Comparison of ENCODE assay signal across 8 cellular contexts in the genomic region with DNA sequence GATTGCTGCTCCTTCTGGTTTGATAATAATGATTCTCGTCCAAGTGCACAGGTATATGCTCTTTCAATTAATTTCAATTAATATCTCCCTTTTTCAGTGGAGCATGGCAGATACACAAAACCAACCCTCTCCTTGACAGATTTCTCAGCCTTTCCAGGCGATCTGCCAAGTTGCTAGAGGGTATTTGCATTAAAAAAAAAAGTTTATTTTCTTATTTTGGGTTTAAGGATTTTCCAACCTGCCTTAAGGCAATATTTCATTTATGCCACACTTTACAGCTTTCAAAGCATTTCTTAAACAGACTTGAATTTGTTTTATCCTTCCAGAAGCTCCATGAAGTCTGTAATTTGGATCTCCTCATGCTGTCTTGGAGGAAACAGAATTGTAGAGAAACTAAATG. TPM values are rescaled to one million over a fixed set of nuclear protein-coding genes. Genes with fewer than 3 reads are reported as not detected.
A peak's percentile ranks its signal among the peaks of the same experiment; 100 is the strongest.
DNase-seq lines count a peak whose midpoint lies in the region; ATAC-seq and TF ChIP-seq lines count a peak whose summit lies in the region.

No MANE protein-coding gene starts in this region.

- H3K4me3 Mint-ChIP-seq in IgD-negative memory B cell (peak overlapping the region; percentile 89 to 99 (median 97)), brain (peak overlapping the region; percentile 24 to 97 (median 92))

- H3K4me2 ChIP-seq in BLaER1, result peak overlapping the region; percentile 92

- no peaks in the 10 kb centered on the region for H3K27me3 Mint-ChIP-seq in IgD-negative memory B cell
- H3K27me3 Mint-ChIP-seq in brain, result peaks cover 3% of the 10 kb centered on the region

- peaks cover 15% of the 10 kb centered on the region for H4K20me1 ChIP-seq in BLaER1

- H3K4me1 Mint-ChIP-seq in IgD-negative memory B cell (peaks cover 15 to 55% (median 51%) of the 10 kb centered on the region in 3 donors), brain (peaks cover 64% of the 10 kb centered on the region)

- TF ChIP-seq CTCF in brain (conservative IDR thresholded peaks at IDR 0.05), result no peak

- H3K4me3 ChIP-seq in BLaER1, result peak overlapping the region; percentile 76

- H3K27ac Mint-ChIP-seq in IgD-negative memory B cell (peak overlapping the region; percentile 84 to 99 (median 98)), brain (peak overlapping the region; percentile 68 to 98 (median 92))

- peak overlapping the region; percentile 95; the same call in 1 of the 2 replicates for H3K27ac ChIP-seq in BLaER1

- H3K9me3 ChIP-seq in BLaER1, result peaks cover 7% of the 10 kb centered on the region

- H3K9me3 Mint-ChIP-seq in IgD-negative memory B cell, result peaks cover 0 to 3% (median 0%) of the 10 kb centered on the region in 3 donors
- peaks cover 3 to 8% (median 5%) of the 10 kb centered on the region in 5 experiments for H3K9me3 Mint-ChIP-seq in brain

- H3K9ac ChIP-seq in BLaER1, result peak overlapping the region; percentile 92

- H3K36me3 Mint-ChIP-seq in IgD-negative memory B cell, result peaks cover 18% of the 10 kb centered on the region
- peaks cover 43% of the 10 kb centered on the region for H3K36me3 Mint-ChIP-seq in brain

- DNase-seq in midbrain (lab: John Stamatoyannopoulos, UW), result peak; percentile 21
- no peak for DNase-seq in NK-92 treated with Interleukin-12 subunit alpha and Interleukin-12 subunit beta, amount 100 ng/mL, for 24 hours (lab: John Stamatoyannopoulos, UW)
- DNase-seq in NK-92 (lab: John Stamatoyannopoulos, UW; ENCODE audit: unreplicated experiment), result no peak

- peaks cover 51% of the 10 kb centered on the region for H3K4me1 ChIP-seq in BLaER1

- peaks cover 47% of the 10 kb centered on the region for H3K36me3 ChIP-seq in BLaER1

- ATAC-seq in HG02938 (IDR thresholded peaks at IDR 0.05; ENCODE audit: unreplicated experiment), result no peak
- no peak for ATAC-seq in HG02973 (IDR thresholded peaks at IDR 0.05; ENCODE audit: unreplicated experiment)

- no peaks in the 10 kb centered on the region for H3K27me3 ChIP-seq in BLaER1

RNA-seq across cellular contexts. Expression of a gene that starts 2.1 kb away (rescaled TPM):
- polyA plus RNA-seq in IgD-negative memory B cell (68.0 TPM), brain (ENCODE audit: insufficient read depth, low read depth, low replicate concordance) (49.6 TPM)

RNA-seq across cellular contexts. Expression of a gene that starts 55.5 kb away (rescaled TPM):
- polyA plus RNA-seq in IgD-negative memory B cell (19.0 TPM), brain (ENCODE audit: insufficient read depth, low read depth, low replicate concordance) (10.5 TPM)
